8 cellular contexts compared by ENCODE assay signal in genomic region chr14:61511558-61511924, GRCh38.
DNase-seq lines count a peak whose midpoint lies in the region; ATAC-seq, FAIRE-seq and TF ChIP-seq lines count a peak whose summit lies in the region.

No MANE protein-coding gene starts in this region.

- no peaks in the 10 kb centered on the region for H3K79me1 ChIP-seq in mesendoderm (ENCODE audit: low read length)

- no peak for ATAC-seq in HG03571 (IDR thresholded peaks at IDR 0.05; ENCODE audit: unreplicated experiment)

- H4K8ac ChIP-seq in mesendoderm (ENCODE audit: low read depth, low read length), result no peak overlapping the region

- H3K56ac ChIP-seq in mesendoderm (ENCODE audit: low read length), result no peak overlapping the region

- H3K4me3 Mint-ChIP-seq in osteocyte (ENCODE audit: unreplicated experiment), result no peak overlapping the region
- no peak overlapping the region for H3K4me3 Mint-ChIP-seq in type B pancreatic cell

- H3K36me3 ChIP-seq in breast epithelium, result no peaks in the 10 kb centered on the region
- H3K36me3 ChIP-seq in mesendoderm (ENCODE audit: control insufficient read depth, insufficient read depth, low read length), result no peaks in the 10 kb centered on the region

- peak; percentile 84 for DNase-seq in activated effector memory CD4-positive, alpha-beta T cell treated with anti-CD3 and anti-CD28 coated beads, Interleukin-2, amount 50 U/mL, for 16 hours
- no peak for DNase-seq in activated effector memory CD4-positive, alpha-beta T cell treated with Interleukin-2 at 50 U/mL for 16 hours
- DNase-seq in breast epithelium (ENCODE audit: low spot score in 2 of 2) (peak in 1 of 2 donors; percentile 67), osteocyte (ENCODE audit: extremely low spot score, unreplicated experiment) (no peak), type B pancreatic cell (ENCODE audit: extremely low spot score, unreplicated experiment) (no peak), mesendoderm (no peak), frontal cortex (ENCODE audit: low spot score in 2 of 2) (no peak)

- no peak for TF ChIP-seq POLR2A in breast epithelium (IDR thresholded peaks at IDR 0.05)

- H3K4ac ChIP-seq in mesendoderm (ENCODE audit: low read depth, low read length), result no peak overlapping the region

- no peak overlapping the region for H2BK120ac ChIP-seq in mesendoderm (ENCODE audit: low read depth, low read length)

- H3K27me3 ChIP-seq in breast epithelium (no peaks in the 10 kb centered on the region), mesendoderm (ENCODE audit: insufficient read depth, low read length, poor library complexity) (no peaks in the 10 kb centered on the region)

- peak overlapping the region; percentile 52 for H3K27ac Mint-ChIP-seq in osteocyte (ENCODE audit: unreplicated experiment)
- H3K27ac Mint-ChIP-seq in type B pancreatic cell, result peak overlapping the region; percentile 34

- H2BK15ac ChIP-seq in mesendoderm (replicated peaks; ENCODE audit: low read depth), result no peak overlapping the region

- H3K4me1 ChIP-seq in breast epithelium (peaks cover 6 to 10% of the 10 kb centered on the region in 2 donors), mesendoderm (ENCODE audit: control insufficient read depth, low read depth, low read length) (no peaks in the 10 kb centered on the region)

- peak overlapping the region; percentile 64 to 67 for H3K27ac ChIP-seq in breast epithelium
- H3K27ac ChIP-seq in mesendoderm (ENCODE audit: low read depth, low read length), result no peak overlapping the region

- H3K4me3 ChIP-seq in breast epithelium, result no peak overlapping the region
- H3K4me3 ChIP-seq in mesendoderm (ENCODE audit: low read length), result no peak overlapping the region

- H3K79me2 ChIP-seq in mesendoderm (ENCODE audit: control insufficient read depth, insufficient read depth, low read length), result no peaks in the 10 kb centered on the region

- no peak overlapping the region for H2BK5ac ChIP-seq in mesendoderm (ENCODE audit: low read length)

- FAIRE-seq in frontal cortex (lab: Jason Lieb, UNC), result no peak

- H3K23ac ChIP-seq in mesendoderm (ENCODE audit: low read length), result no peak overlapping the region

- H3K9ac ChIP-seq in mesendoderm (ENCODE audit: low read length), result no peak overlapping the region

- no peak overlapping the region for H3K4me2 ChIP-seq in mesendoderm (ENCODE audit: low read length)

- TF ChIP-seq CTCF in breast epithelium (IDR thresholded peaks at IDR 0.05) (no peak), osteocyte (IDR thresholded peaks at IDR 0.05) (no peak), type B pancreatic cell (conservative IDR thresholded peaks at IDR 0.05) (no peak)

- H3K27me3 Mint-ChIP-seq in osteocyte (ENCODE audit: unreplicated experiment), result no peaks in the 10 kb centered on the region
- no peaks in the 10 kb centered on the region for H3K27me3 Mint-ChIP-seq in type B pancreatic cell

- H4K5ac ChIP-seq in mesendoderm (ENCODE audit: low read length), result no peak overlapping the region

- H3K4me1 Mint-ChIP-seq in osteocyte (ENCODE audit: unreplicated experiment) (peaks cover 18% of the 10 kb centered on the region), type B pancreatic cell (ENCODE audit: unreplicated experiment) (peaks cover 4% of the 10 kb centered on the region)

- H3K9me3 ChIP-seq in breast epithelium, result no peaks in the 10 kb centered on the region

- WGBS in mesendoderm (ENCODE audit: extremely low coverage, insufficient coverage, low lambda C conversion rate), result no CpG with 5 or more reads among the region's 6 CpGs

- no peak overlapping the region for H2AK5ac ChIP-seq in mesendoderm (ENCODE audit: low read length)

- H3K9me3 Mint-ChIP-seq in osteocyte (ENCODE audit: unreplicated experiment) (no peaks in the 10 kb centered on the region), type B pancreatic cell (no peaks in the 10 kb centered on the region)

- intact Hi-C loops in breast epithelium (cut with DNase I; ENCODE audit: low total_unique reads), result no loop called here

- H3K18ac ChIP-seq in mesendoderm (ENCODE audit: low read length), result no peak overlapping the region

- H3K36me3 Mint-ChIP-seq in osteocyte (ENCODE audit: unreplicated experiment), result no peaks in the 10 kb centered on the region
- peaks cover 4% of the 10 kb centered on the region for H3K36me3 Mint-ChIP-seq in type B pancreatic cell
